In the genomic region with DNA sequence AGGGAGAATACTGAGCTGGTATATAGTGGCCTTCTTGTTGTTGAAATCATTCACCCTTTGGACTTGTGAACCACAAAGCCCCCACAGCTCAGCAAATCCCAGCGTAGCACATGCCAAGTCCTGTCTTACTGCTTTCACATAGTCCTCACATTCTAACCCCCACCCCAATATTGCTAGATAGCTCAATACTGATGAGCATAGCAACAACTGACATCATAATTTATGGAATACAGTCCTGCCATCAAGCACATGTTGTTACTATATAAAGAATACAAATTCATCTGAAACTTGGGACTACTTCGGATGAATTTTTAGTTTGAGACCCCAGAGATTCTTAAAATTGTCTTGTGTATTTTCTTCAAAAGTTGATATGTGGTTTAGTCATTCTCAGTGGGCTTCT, we compare ENCODE assay signal across 28 cellular contexts. TPM values are rescaled to one million over a fixed set of nuclear protein-coding genes. Genes with fewer than 3 reads are reported as not detected.
"Had no signal": no experiment of that assay in that cellular context is flagged by ENCODE, and none has a peak within 500 bp of the region (broad histone marks: within the 10 kb centered on the region; RNA-seq: fewer than 3 reads in every experiment).

No MANE protein-coding gene starts in this region.

- H3K27ac ChIP-seq: ascending aorta, esophagus muscularis mucosa, foreskin keratinocyte, gastrocnemius medialis, heart right ventricle, hepatocyte had no signal

- H3K4me3 ChIP-seq: ascending aorta, esophagus muscularis mucosa, gastrocnemius medialis, heart right ventricle, hepatocyte had no signal

- H3K9me3 ChIP-seq: ascending aorta, esophagus muscularis mucosa, gastrocnemius medialis, heart right ventricle had no signal

- H3K79me2 ChIP-seq: hepatocyte had no signal

- H3K36me3 ChIP-seq: ascending aorta, esophagus muscularis mucosa, gastrocnemius medialis, heart right ventricle had no signal

- DNase-seq: activated CD4-positive, alpha-beta memory T cell treated with anti-CD3 and anti-CD28 coated beads, Interleukin-2, amount 10 ng/mL, durations not matched to agents 7 days and 5 days; activated CD4-positive, alpha-beta T cell treated with anti-CD3 and anti-CD28 coated beads for 36 hours; activated CD4-positive, alpha-beta T cell treated with anti-CD3 and anti-CD28 coated beads, Interleukin-2, amount 10 ng/mL, durations not matched to agents 24 days and 14 days; activated CD4-positive, alpha-beta T cell treated with anti-CD3 and anti-CD28 coated beads, Interleukin-2, amount 50 U/mL, for 4 hours; activated CD4-positive, CD25-positive, alpha-beta regulatory T cell; activated CD4-positive, CD25-positive, alpha-beta regulatory T cell treated with anti-CD3 and anti-CD28 coated beads, Interleukin-2, amount 50 U/mL, for 72 hours; activated CD8-positive, alpha-beta memory T cell treated with anti-CD3 and anti-CD28 coated beads, Interleukin-2, amount 50 U/mL, for 48 hours; activated gamma-delta T cell; activated naive CD4-positive, alpha-beta T cell; activated naive CD4-positive, alpha-beta T cell treated with anti-CD3 and anti-CD28 coated beads, Interleukin-2, amount 10 ng/mL, durations not matched to agents 7 days and 5 days; activated naive CD8-positive, alpha-beta T cell treated with anti-CD3 and anti-CD28 coated beads, Interleukin-2, amount 10 ng/mL, durations not matched to agents 7 days and 5 days; activated T-cell treated with anti-CD3 and anti-CD28 coated beads for 4 hours; activated T-cell treated with anti-CD3 and anti-CD28 coated beads, Interleukin-2, amount 50 U/mL, for 24 hours; activated T-cell treated with anti-CD3 and anti-CD28 coated beads, Interleukin-2, amount 50 U/mL, for 72 hours; caudate nucleus; cortex of kidney; dermis blood vessel endothelial cell; effector CD8-positive, alpha-beta T cell; erythroblast; foreskin keratinocyte; gastrocnemius medialis; heart right ventricle; T-helper 1 cell; T-helper 17 cell had no signal

- H3K9me3 Mint-ChIP-seq: activated CD4-positive, alpha-beta memory T cell treated with anti-CD3 and anti-CD28 coated beads, Interleukin-2, amount 10 ng/mL, durations not matched to agents 7 days and 5 days; activated CD4-positive, alpha-beta T cell treated with anti-CD3 and anti-CD28 coated beads, Interleukin-2, amount 10 ng/mL, durations not matched to agents 24 days and 14 days; activated naive CD4-positive, alpha-beta T cell treated with anti-CD3 and anti-CD28 coated beads, Interleukin-2, amount 10 ng/mL, durations not matched to agents 7 days and 5 days; activated naive CD8-positive, alpha-beta T cell treated with anti-CD3 and anti-CD28 coated beads, Interleukin-2, amount 10 ng/mL, durations not matched to agents 7 days and 5 days; activated T-cell treated with anti-CD3 and anti-CD28 coated beads, Interleukin-2, amount 50 U/mL, for 24 hours had no signal

- H3K4me1 ChIP-seq: ascending aorta, esophagus muscularis mucosa, foreskin keratinocyte, gastrocnemius medialis had no signal

- H3K27ac Mint-ChIP-seq: activated CD4-positive, alpha-beta memory T cell treated with anti-CD3 and anti-CD28 coated beads, Interleukin-2, amount 10 ng/mL, durations not matched to agents 7 days and 5 days; activated CD4-positive, alpha-beta T cell treated with anti-CD3 and anti-CD28 coated beads for 36 hours; activated CD4-positive, alpha-beta T cell treated with anti-CD3 and anti-CD28 coated beads, Interleukin-2, amount 10 ng/mL, durations not matched to agents 24 days and 14 days; activated naive CD4-positive, alpha-beta T cell treated with anti-CD3 and anti-CD28 coated beads, Interleukin-2, amount 10 ng/mL, durations not matched to agents 7 days and 5 days; activated naive CD4-positive, alpha-beta T cell treated with anti-CD3 and anti-CD28 coated beads, Interleukin-2, amount 50 U/mL, for 72 hours; activated naive CD8-positive, alpha-beta T cell treated with anti-CD3 and anti-CD28 coated beads, Interleukin-2, amount 10 ng/mL, durations not matched to agents 7 days and 5 days; activated T-cell treated with anti-CD3 and anti-CD28 coated beads, Interleukin-2, amount 50 U/mL, for 24 hours; activated T-cell treated with anti-CD3 and anti-CD28 coated beads, Interleukin-2, amount 50 U/mL, for 72 hours; T-helper 17 cell had no signal

- H3K4me3 Mint-ChIP-seq: activated CD4-positive, alpha-beta memory T cell treated with anti-CD3 and anti-CD28 coated beads, Interleukin-2, amount 10 ng/mL, durations not matched to agents 7 days and 5 days; activated CD4-positive, alpha-beta T cell treated with anti-CD3 and anti-CD28 coated beads for 36 hours; activated CD4-positive, alpha-beta T cell treated with anti-CD3 and anti-CD28 coated beads, Interleukin-2, amount 10 ng/mL, durations not matched to agents 24 days and 14 days; activated naive CD4-positive, alpha-beta T cell treated with anti-CD3 and anti-CD28 coated beads, Interleukin-2, amount 10 ng/mL, durations not matched to agents 7 days and 5 days; activated naive CD8-positive, alpha-beta T cell treated with anti-CD3 and anti-CD28 coated beads, Interleukin-2, amount 10 ng/mL, durations not matched to agents 7 days and 5 days; activated T-cell treated with anti-CD3 and anti-CD28 coated beads, Interleukin-2, amount 50 U/mL, for 24 hours; activated T-cell treated with anti-CD3 and anti-CD28 coated beads, Interleukin-2, amount 50 U/mL, for 72 hours; T-helper 17 cell had no signal

- H3K4me2 ChIP-seq: hepatocyte had no signal

- ATAC-seq: activated CD4-positive, alpha-beta T cell treated with anti-CD3 and anti-CD28 coated beads for 36 hours; activated naive CD4-positive, alpha-beta T cell treated with anti-CD3 and anti-CD28 coated beads, Interleukin-2, amount 50 U/mL, for 72 hours; activated T-cell treated with anti-CD3 and anti-CD28 coated beads, Interleukin-2, amount 50 U/mL, for 72 hours; foreskin keratinocyte; gastrocnemius medialis; heart right ventricle; T-helper 17 cell had no signal

- H3K36me3 Mint-ChIP-seq: activated naive CD4-positive, alpha-beta T cell treated with anti-CD3 and anti-CD28 coated beads, Interleukin-2, amount 10 ng/mL, durations not matched to agents 7 days and 5 days; activated naive CD4-positive, alpha-beta T cell treated with anti-CD3 and anti-CD28 coated beads, Interleukin-2, amount 50 U/mL, for 72 hours; activated naive CD8-positive, alpha-beta T cell treated with anti-CD3 and anti-CD28 coated beads, Interleukin-2, amount 10 ng/mL, durations not matched to agents 7 days and 5 days had no signal

- H2AFZ ChIP-seq: hepatocyte had no signal

- H3K4me1 Mint-ChIP-seq: activated CD4-positive, alpha-beta memory T cell treated with anti-CD3 and anti-CD28 coated beads, Interleukin-2, amount 10 ng/mL, durations not matched to agents 7 days and 5 days; activated CD4-positive, alpha-beta T cell treated with anti-CD3 and anti-CD28 coated beads for 36 hours; activated CD4-positive, alpha-beta T cell treated with anti-CD3 and anti-CD28 coated beads, Interleukin-2, amount 10 ng/mL, durations not matched to agents 24 days and 14 days; activated naive CD4-positive, alpha-beta T cell treated with anti-CD3 and anti-CD28 coated beads, Interleukin-2, amount 10 ng/mL, durations not matched to agents 7 days and 5 days; activated naive CD8-positive, alpha-beta T cell treated with anti-CD3 and anti-CD28 coated beads, Interleukin-2, amount 10 ng/mL, durations not matched to agents 7 days and 5 days; T-helper 17 cell had no signal

- H3K27me3 ChIP-seq: ascending aorta, esophagus muscularis mucosa, foreskin keratinocyte, gastrocnemius medialis, heart right ventricle, hepatocyte had no signal

- H3K27me3 Mint-ChIP-seq: activated CD4-positive, alpha-beta memory T cell treated with anti-CD3 and anti-CD28 coated beads, Interleukin-2, amount 10 ng/mL, durations not matched to agents 7 days and 5 days; activated CD4-positive, alpha-beta T cell treated with anti-CD3 and anti-CD28 coated beads for 36 hours; activated naive CD4-positive, alpha-beta T cell treated with anti-CD3 and anti-CD28 coated beads, Interleukin-2, amount 10 ng/mL, durations not matched to agents 7 days and 5 days; activated T-cell treated with anti-CD3 and anti-CD28 coated beads, Interleukin-2, amount 50 U/mL, for 24 hours; T-helper 17 cell had no signal

RNA-seq across cellular contexts. Expression of a gene that starts 15.5 kb away (rescaled TPM):
- total RNA-seq: activated CD4-positive, alpha-beta memory T cell treated with anti-CD3 and anti-CD28 coated beads, Interleukin-2, amount 10 ng/mL, durations not matched to agents 7 days and 5 days; activated CD4-positive, alpha-beta T cell treated with anti-CD3 and anti-CD28 coated beads, Interleukin-2, amount 10 ng/mL, durations not matched to agents 24 days and 14 days; activated naive CD4-positive, alpha-beta T cell treated with anti-CD3 and anti-CD28 coated beads, Interleukin-2, amount 50 U/mL, for 72 hours; activated naive CD8-positive, alpha-beta T cell treated with anti-CD3 and anti-CD28 coated beads, Interleukin-2, amount 10 ng/mL, durations not matched to agents 7 days and 5 days; ascending aorta; foreskin keratinocyte had no signal
- polyA plus RNA-seq: foreskin keratinocyte had no signal
